Comparison of ENCODE assay signal across 1 cellular context in genomic region chr21:22201669-22202068, GRCh38.
TF ChIP-seq lines count a peak whose summit lies in the region.

No MANE protein-coding gene starts in this region.

TF ChIP-seq in HepG2, 621 proteins besides CTCF, POLR2A, EP300 and RAD21 (continued from another document):
- TF ChIP-seq RERE (CRISPR knock-in tag; IDR thresholded peaks at IDR 0.05; ENCODE audit: low read depth) = no peak
- TF ChIP-seq ZNF747 (CRISPR knock-in tag; IDR thresholded peaks at IDR 0.05; ENCODE audit: borderline replicate concordance) = no peak
- no peak for TF ChIP-seq ZNF124 (CRISPR knock-in tag; IDR thresholded peaks at IDR 0.05)
- no peak for TF ChIP-seq ZNF432 (CRISPR knock-in tag; IDR thresholded peaks at IDR 0.05; ENCODE audit: borderline replicate concordance)
- TF ChIP-seq, protein P1, sequence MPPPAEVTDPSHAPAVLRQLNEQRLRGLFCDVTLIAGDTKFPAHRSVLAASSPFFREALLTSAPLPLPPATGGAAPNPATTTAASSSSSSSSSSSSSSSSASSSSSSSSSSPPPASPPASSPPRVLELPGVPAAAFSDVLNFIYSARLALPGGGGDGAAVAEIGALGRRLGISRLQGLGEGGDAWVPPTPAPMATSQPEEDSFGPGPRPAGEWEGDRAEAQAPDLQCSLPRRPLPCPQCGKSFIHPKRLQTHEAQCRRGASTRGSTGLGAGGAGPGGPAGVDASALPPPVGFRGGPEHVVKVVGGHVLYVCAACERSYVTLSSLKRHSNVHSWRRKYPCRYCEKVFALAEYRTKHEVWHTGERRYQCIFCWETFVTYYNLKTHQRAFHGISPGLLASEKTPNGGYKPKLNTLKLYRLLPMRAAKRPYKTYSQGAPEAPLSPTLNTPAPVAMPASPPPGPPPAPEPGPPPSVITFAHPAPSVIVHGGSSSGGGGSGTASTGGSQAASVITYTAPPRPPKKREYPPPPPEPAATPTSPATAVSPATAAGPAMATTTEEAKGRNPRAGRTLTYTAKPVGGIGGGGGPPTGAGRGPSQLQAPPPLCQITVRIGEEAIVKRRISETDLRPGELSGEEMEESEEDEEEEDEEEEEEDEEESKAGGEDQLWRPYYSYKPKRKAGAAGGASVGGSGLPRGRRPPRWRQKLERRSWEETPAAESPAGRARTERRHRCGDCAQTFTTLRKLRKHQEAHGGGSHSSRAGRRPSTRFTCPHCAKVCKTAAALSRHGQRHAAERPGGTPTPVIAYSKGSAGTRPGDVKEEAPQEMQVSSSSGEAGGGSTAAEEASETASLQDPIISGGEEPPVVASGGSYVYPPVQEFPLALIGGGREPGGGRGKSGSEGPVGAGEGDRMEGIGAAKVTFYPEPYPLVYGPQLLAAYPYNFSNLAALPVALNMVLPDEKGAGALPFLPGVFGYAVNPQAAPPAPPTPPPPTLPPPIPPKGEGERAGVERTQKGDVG (CRISPR knock-in tag; IDR thresholded peaks at IDR 0.05; ENCODE audit: borderline replicate concordance) = no peak
- TF ChIP-seq, protein P2, sequence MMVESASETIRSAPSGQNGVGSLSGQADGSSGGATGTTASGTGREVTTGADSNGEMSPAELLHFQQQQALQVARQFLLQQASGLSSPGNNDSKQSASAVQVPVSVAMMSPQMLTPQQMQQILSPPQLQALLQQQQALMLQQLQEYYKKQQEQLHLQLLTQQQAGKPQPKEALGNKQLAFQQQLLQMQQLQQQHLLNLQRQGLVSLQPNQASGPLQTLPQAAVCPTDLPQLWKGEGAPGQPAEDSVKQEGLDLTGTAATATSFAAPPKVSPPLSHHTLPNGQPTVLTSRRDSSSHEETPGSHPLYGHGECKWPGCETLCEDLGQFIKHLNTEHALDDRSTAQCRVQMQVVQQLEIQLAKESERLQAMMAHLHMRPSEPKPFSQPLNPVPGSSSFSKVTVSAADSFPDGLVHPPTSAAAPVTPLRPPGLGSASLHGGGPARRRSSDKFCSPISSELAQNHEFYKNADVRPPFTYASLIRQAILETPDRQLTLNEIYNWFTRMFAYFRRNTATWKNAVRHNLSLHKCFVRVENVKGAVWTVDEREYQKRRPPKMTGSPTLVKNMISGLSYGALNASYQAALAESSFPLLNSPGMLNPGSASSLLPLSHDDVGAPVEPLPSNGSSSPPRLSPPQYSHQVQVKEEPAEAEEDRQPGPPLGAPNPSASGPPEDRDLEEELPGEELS (CRISPR knock-in tag; IDR thresholded peaks at IDR 0.05) = no peak
- no peak for TF ChIP-seq RXRB (CRISPR knock-in tag; IDR thresholded peaks at IDR 0.05; ENCODE audit: borderline replicate concordance)
- TF ChIP-seq TP53 (CRISPR knock-in tag; conservative IDR thresholded peaks at IDR 0.05) = no peak
- no peak for TF ChIP-seq ZKSCAN8 (CRISPR knock-in tag; IDR thresholded peaks at IDR 0.05; ENCODE audit: borderline replicate concordance)
- no peak for TF ChIP-seq MEIS2 (CRISPR knock-in tag; IDR thresholded peaks at IDR 0.05)
